26 cellular contexts compared by ENCODE assay signal in genomic region chr4:25776795-25777194, GRCh38.
DNase-seq lines count a peak whose midpoint lies in the region; ATAC-seq, FAIRE-seq and TF ChIP-seq lines count a peak whose summit lies in the region.
"Had no signal": no experiment of that assay in that cellular context is flagged by ENCODE, and none has a peak within 500 bp of the region (broad histone marks: within the 10 kb centered on the region; RNA-seq: fewer than 3 reads in every experiment).

No MANE protein-coding gene starts in this region.

- H3F3A ChIP-seq in MM.1S (ENCODE audit: insufficient read depth, low read length): no peaks in the 10 kb centered on the region

- FAIRE-seq in A204.1 (lab: Jason Lieb, UNC) (peak; percentile 40), colon (lab: Jason Lieb, UNC) (peak; percentile 31), small intestine (lab: Jason Lieb, UNC) (peak; percentile 94)
- FAIRE-seq: A549, GM12891, GM18507, H54 had no signal

- intact Hi-C loops in activated B cell treated with CpG ODN at 0.5 μM for 24 hours (cut with micrococcal nuclease): no loop called here
- intact Hi-C loops in cardiac septum (cut with DNase I): no loop called here

- H3K4me2 ChIP-seq in MM.1S (ENCODE audit: low read depth, low read length): no peak overlapping the region
- H3K4me2 ChIP-seq: A549; BLaER1 treated with 17β-estradiol and CSF1 and Interleukin-3, amounts not matched to agents 10 nM and 100 nM had no signal

- no peaks in the 10 kb centered on the region for H3K4me1 Mint-ChIP-seq in activated B cell treated with CpG ODN at 0.5 μM for 24 hours
- H3K4me1 Mint-ChIP-seq: CD14-positive monocyte had no signal

- POLR2A ChIA-PET in activated B cell treated with CpG ODN at 0.5 μM for 24 hours (lab: Charles Lee): no interaction called here

- H3K36me3 Mint-ChIP-seq in activated B cell treated with CpG ODN at 0.5 μM for 24 hours (ENCODE audit: low read depth): peaks cover 91% of the 10 kb centered on the region

- DNase-seq in activated B cell treated with CpG ODN at 0.5 μM for 24 hours: no peak
- no peak for DNase-seq in small intestine
- DNase-seq in NCI-H146 (lab: John Stamatoyannopoulos, UW): no peak
- DNase-seq in cardiac septum (ENCODE audit: low spot score): no peak
- DNase-seq in MM.1S: no peak
- DNase-seq: ACHN; AML-193; BE2C; CD4-positive, alpha-beta T cell; CD8-positive, alpha-beta memory T cell; DMS 273 treated with DMSO at 0.1 percent for 48 hours; DMS79; EL; GF-D8; GOT3; HFFc6 had no signal

- H3K27ac ChIP-seq in small intestine (ENCODE audit: low read depth in 1 of 2, low read length in 1 of 2) (no peak overlapping the region), MM.1S (ENCODE audit: low read length) (no peak overlapping the region)
- H3K27ac ChIP-seq: 22Rv1; A549; BLaER1 treated with 17β-estradiol and CSF1 and Interleukin-3, amounts not matched to agents 10 nM and 100 nM had no signal

- no peaks in the 10 kb centered on the region for H3K79me2 ChIP-seq in MM.1S (ENCODE audit: low read length)

- H3K9me3 Mint-ChIP-seq in activated B cell treated with CpG ODN at 0.5 μM for 24 hours: peaks cover 2% of the 10 kb centered on the region
- H3K9me3 Mint-ChIP-seq: CD8-positive, alpha-beta memory T cell; HFFc6 had no signal

- H3K4me1 ChIP-seq in small intestine (ENCODE audit: control insufficient read depth in 2 of 2, insufficient read depth in 1 of 2, low read depth in 1 of 2, low read length in 1 of 2) (no peaks in the 10 kb centered on the region), MM.1S (ENCODE audit: low read length) (no peaks in the 10 kb centered on the region)
- H3K4me1 ChIP-seq: BE2C; BLaER1 treated with 17β-estradiol and CSF1 and Interleukin-3, amounts not matched to agents 10 nM and 100 nM; HAP-1 had no signal

- H3K9ac ChIP-seq in MM.1S (ENCODE audit: low read length): no peak overlapping the region
- H3K9ac ChIP-seq: BLaER1 treated with 17β-estradiol and CSF1 and Interleukin-3, amounts not matched to agents 10 nM and 100 nM had no signal

- H3K4me3 Mint-ChIP-seq in activated B cell treated with CpG ODN at 0.5 μM for 24 hours: no peak overlapping the region
- H3K4me3 Mint-ChIP-seq: CD14-positive monocyte; CD4-positive, alpha-beta T cell; CD8-positive, alpha-beta memory T cell; HFFc6 had no signal

- H3K9me3 ChIP-seq in small intestine (ENCODE audit: control insufficient read depth, low read depth) (no peaks in the 10 kb centered on the region), MM.1S (replicated peaks; ENCODE audit: insufficient read depth, low read length) (no peaks in the 10 kb centered on the region)
- H3K9me3 ChIP-seq: A549, BE2C, HAP-1 had no signal

- TF ChIP-seq CTCF in activated B cell treated with CpG ODN at 0.5 μM for 24 hours (IDR thresholded peaks at IDR 0.05): no peak
- TF ChIP-seq CTCF in MM.1S (IDR thresholded peaks at IDR 0.05; ENCODE audit: low read length): no peak

- no peak overlapping the region for H2AFZ ChIP-seq in MM.1S (ENCODE audit: low read length)

- no peaks in the 10 kb centered on the region for H3K9me2 ChIP-seq in MM.1S (replicated peaks; ENCODE audit: insufficient read depth, low read length)

- no peak for ATAC-seq in activated B cell treated with CpG ODN at 0.5 μM for 24 hours (ENCODE audit: low read depth)
- ATAC-seq: A549 had no signal

- no peak overlapping the region for H3K4me3 ChIP-seq in small intestine (ENCODE audit: low read depth in 1 of 2, low read length in 2 of 2)
- no peak overlapping the region for H3K4me3 ChIP-seq in MM.1S (ENCODE audit: low read length)
- H3K4me3 ChIP-seq: A549; BLaER1 treated with 17β-estradiol and CSF1 and Interleukin-3, amounts not matched to agents 10 nM and 100 nM; HAP-1 had no signal

- H3K36me3 ChIP-seq in small intestine (ENCODE audit: control insufficient read depth in 2 of 2, insufficient read depth in 2 of 2, low read length in 2 of 2) (peaks cover 0 to 38% of the 10 kb centered on the region in 2 donors), MM.1S (replicated peaks; ENCODE audit: insufficient read depth, low read length) (no peaks in the 10 kb centered on the region; the same call in 1 of the 2 replicates)
- H3K36me3 ChIP-seq: BE2C had no signal

- no peaks in the 10 kb centered on the region for H3K27me3 ChIP-seq in small intestine (ENCODE audit: control insufficient read depth in 2 of 2, insufficient read depth in 2 of 2, low read length in 2 of 2)
- no peaks in the 10 kb centered on the region for H3K27me3 ChIP-seq in MM.1S (replicated peaks; ENCODE audit: insufficient read depth, low read length)
- H3K27me3 ChIP-seq: BE2C; BLaER1 treated with 17β-estradiol and CSF1 and Interleukin-3, amounts not matched to agents 10 nM and 100 nM had no signal

- no peaks in the 10 kb centered on the region for H3K27me3 Mint-ChIP-seq in activated B cell treated with CpG ODN at 0.5 μM for 24 hours
- H3K27me3 Mint-ChIP-seq: CD4-positive, alpha-beta T cell; CD8-positive, alpha-beta memory T cell had no signal

- CTCF ChIA-PET in activated B cell treated with CpG ODN at 0.5 μM for 24 hours (lab: Charles Lee): interaction anchor here (0.8 to 1.3 kb wide), 2 partner anchors 9 to 13 kb away, joined by 3 to 5 read pairs; no protein-coding TSS in a partner anchor

- H3K27ac Mint-ChIP-seq in activated B cell treated with CpG ODN at 0.5 μM for 24 hours: peak overlapping the region; percentile 51
- H3K27ac Mint-ChIP-seq: CD14-positive monocyte; CD4-positive, alpha-beta T cell; CD8-positive, alpha-beta memory T cell; HFFc6 had no signal

- no peaks in the 10 kb centered on the region for H4K20me1 ChIP-seq in MM.1S (ENCODE audit: insufficient read depth, low read length)
- H4K20me1 ChIP-seq: BLaER1 treated with 17β-estradiol and CSF1 and Interleukin-3, amounts not matched to agents 10 nM and 100 nM had no signal
